10 cellular contexts compared by ENCODE assay signal in genomic region chr5:172078027-172078426, GRCh38.
A peak's percentile ranks its signal among the peaks of the same experiment; 100 is the strongest.
DNase-seq lines count a peak whose midpoint lies in the region; ATAC-seq and TF ChIP-seq lines count a peak whose summit lies in the region.
"Had no signal": no experiment of that assay in that cellular context is flagged by ENCODE, and none has a peak within 500 bp of the region (broad histone marks: within the 10 kb centered on the region; RNA-seq: fewer than 3 reads in every experiment).

No MANE protein-coding gene starts in this region.

- TF ChIP-seq EP300 in stomach (IDR thresholded peaks at IDR 0.05) = no peak

- ATAC-seq in HG02885 (IDR thresholded peaks at IDR 0.05; ENCODE audit: poor library complexity, unreplicated experiment) = no peak
- no peak for ATAC-seq in GM21447 (IDR thresholded peaks at IDR 0.05; ENCODE audit: unreplicated experiment)
- ATAC-seq in GM19035 (IDR thresholded peaks at IDR 0.05; ENCODE audit: unreplicated experiment) = no peak

- no peak overlapping the region for H3K4me3 ChIP-seq in stomach

- no peak overlapping the region for H3K4me3 Mint-ChIP-seq in activated T-cell treated with anti-CD3 and anti-CD28 coated beads, Interleukin-2, amount 50 U/mL, for 24 hours

- no peaks in the 10 kb centered on the region for H3K9me3 Mint-ChIP-seq in activated T-cell treated with anti-CD3 and anti-CD28 coated beads, Interleukin-2, amount 50 U/mL, for 24 hours

- no peak for TF ChIP-seq CTCF in VCaP (conservative IDR thresholded peaks at IDR 0.05)
- TF ChIP-seq CTCF in stomach (IDR thresholded peaks at IDR 0.05) = no peak

- no peak for DNase-seq in activated T-cell treated with anti-CD3 and anti-CD28 coated beads, Interleukin-2, amount 50 U/mL, for 24 hours
- DNase-seq in activated T-cell treated with anti-CD3 and anti-CD28 coated beads, Interleukin-2, amount 50 U/mL, for 1 hour = no peak
- DNase-seq in islet precursor cell = peak; percentile 38
- DNase-seq in stomach = peak; percentile 34
- DNase-seq: NCI-H146, NCI-H345 had no signal

- WGBS in stomach, 5 donors = 67 to 76% (median 72%) methylated on average over 4 of the region's 4 CpGs

- H3K27ac Mint-ChIP-seq in activated T-cell treated with anti-CD3 and anti-CD28 coated beads, Interleukin-2, amount 50 U/mL, for 24 hours = peak overlapping the region; percentile 92

- peaks cover 0 to 25% (median 5%) of the 10 kb centered on the region in 4 donors for H3K4me1 ChIP-seq in stomach

- H3K27me3 ChIP-seq in stomach = no peaks in the 10 kb centered on the region

- no peaks in the 10 kb centered on the region for H3K27me3 Mint-ChIP-seq in activated T-cell treated with anti-CD3 and anti-CD28 coated beads, Interleukin-2, amount 50 U/mL, for 24 hours

- peaks cover 22% of the 10 kb centered on the region for H3K4me1 Mint-ChIP-seq in activated T-cell treated with anti-CD3 and anti-CD28 coated beads, Interleukin-2, amount 50 U/mL, for 24 hours (ENCODE audit: low read depth)

- H3K9me3 ChIP-seq in stomach = no peaks in the 10 kb centered on the region

- peak overlapping the region; percentile 41 for H3K27ac ChIP-seq in VCaP
- H3K27ac ChIP-seq in stomach = peak overlapping the region in 1 of 5 donors; percentile 34

- intact Hi-C loops in stomach (cut with DNase I; ENCODE audit: low total_unique reads) = no loop called here

- peaks cover 9 to 74% (median 60%) of the 10 kb centered on the region in 4 donors for H3K36me3 ChIP-seq in stomach

- peaks cover 85% of the 10 kb centered on the region for H3K36me3 Mint-ChIP-seq in activated T-cell treated with anti-CD3 and anti-CD28 coated beads, Interleukin-2, amount 50 U/mL, for 24 hours (ENCODE audit: low read depth)

- no peak for TF ChIP-seq POLR2A in stomach (IDR thresholded peaks at IDR 0.05)

Comparison
In these comparisons a context has a peak if more than half of its experiments do, and no peak if none do; other contexts are left out.
1. DNase-seq: peak in islet precursor cell (single experiment) and stomach (single experiment); none in activated T-cell treated with anti-CD3 and anti-CD28 coated beads, Interleukin-2, amount 50 U/mL, for 24 hours (single experiment) and activated T-cell treated with anti-CD3 and anti-CD28 coated beads, Interleukin-2, amount 50 U/mL, for 1 hour (single experiment).